ENCODE assay signal across 8 cellular contexts in genomic region chr1:89719502-89720306, GRCh38.
DNase-seq lines count a peak whose midpoint lies in the region; ATAC-seq, FAIRE-seq and TF ChIP-seq lines count a peak whose summit lies in the region.

No MANE protein-coding gene starts in this region.

- peaks cover 6% of the 10 kb centered on the region for H3K9me3 Mint-ChIP-seq in activated T-cell treated with anti-CD3 and anti-CD28 coated beads, Interleukin-2, amount 50 U/mL, for 24 hours
- H3K9me3 Mint-ChIP-seq in HFFc6 (no peaks in the 10 kb centered on the region), natural killer cell (no peaks in the 10 kb centered on the region)
- no peaks in the 10 kb centered on the region for H3K9me3 Mint-ChIP-seq in activated T-helper 17 cell treated with anti-CD3 and anti-CD28 coated beads, Interleukin-2, amount 50 U/mL, for 72 hours

- H3K4me3 ChIP-seq in NB4 (ENCODE audit: low read depth, low read length), result peak overlapping the region; percentile 10

- intact Hi-C loops in natural killer cell (cut with micrococcal nuclease), result loop anchor here (2.0 to 5.0 kb wide), 3 partner anchors 21 to 87 kb away; partner anchors contain the start of gene LRRC8C

- no peak for TF ChIP-seq POLR2A in NB4 (IDR thresholded peaks at IDR 0.05; ENCODE audit: extremely low read depth, insufficient read length)

- H3K4me1 Mint-ChIP-seq in activated T-cell treated with anti-CD3 and anti-CD28 coated beads, Interleukin-2, amount 50 U/mL, for 24 hours (ENCODE audit: low read depth), result peaks cover 94% of the 10 kb centered on the region
- H3K4me1 Mint-ChIP-seq in HFFc6 (ENCODE audit: low read depth) (peaks cover 55% of the 10 kb centered on the region), natural killer cell (peaks cover 52 to 56% of the 10 kb centered on the region in 2 donors)
- H3K4me1 Mint-ChIP-seq in activated T-helper 17 cell treated with anti-CD3 and anti-CD28 coated beads, Interleukin-2, amount 50 U/mL, for 72 hours, result peaks cover 46% of the 10 kb centered on the region

- TF ChIP-seq CTCF in HFFc6 (IDR thresholded peaks at IDR 0.05) (peak; percentile 19; the same call in 1 of the 2 replicates), NB4 (IDR thresholded peaks at IDR 0.05; ENCODE audit: low read depth, low read length) (no peak), natural killer cell (IDR thresholded peaks at IDR 0.05) (no peak)

- peaks cover 86% of the 10 kb centered on the region for H3K36me3 Mint-ChIP-seq in activated T-cell treated with anti-CD3 and anti-CD28 coated beads, Interleukin-2, amount 50 U/mL, for 24 hours (ENCODE audit: low read depth)
- H3K36me3 Mint-ChIP-seq in HFFc6 (ENCODE audit: low read depth), result peaks cover 2% of the 10 kb centered on the region; the same call in 1 of the 2 replicates
- H3K36me3 Mint-ChIP-seq in activated T-helper 17 cell treated with anti-CD3 and anti-CD28 coated beads, Interleukin-2, amount 50 U/mL, for 72 hours (ENCODE audit: low read depth), result peaks cover 81% of the 10 kb centered on the region
- H3K36me3 Mint-ChIP-seq in natural killer cell, result peaks cover 4% of the 10 kb centered on the region

- peak overlapping the region; percentile 99 for H3K27ac Mint-ChIP-seq in activated T-cell treated with anti-CD3 and anti-CD28 coated beads, Interleukin-2, amount 50 U/mL, for 24 hours
- H3K27ac Mint-ChIP-seq in HFFc6 (peak overlapping the region; percentile 69), natural killer cell (peak overlapping the region; percentile 88 to 95)
- peak overlapping the region; percentile 98 for H3K27ac Mint-ChIP-seq in activated T-helper 17 cell treated with anti-CD3 and anti-CD28 coated beads, Interleukin-2, amount 50 U/mL, for 72 hours

- ATAC-seq in activated T-helper 17 cell treated with anti-CD3 and anti-CD28 coated beads, Interleukin-2, amount 50 U/mL, for 72 hours (replicated peaks), result peak; percentile 85
- ATAC-seq in natural killer cell, result peak; percentile 45 to 70 (median 67)

- no peak for FAIRE-seq in RCC 7860 (lab: Jason Lieb, UNC)

- no peak for DNase-seq in activated T-cell treated with anti-CD3 and anti-CD28 coated beads, Interleukin-2, amount 50 U/mL, for 24 hours
- DNase-seq in activated T-cell treated with anti-CD3 and anti-CD28 coated beads, Interleukin-2, amount 50 U/mL, for 48 hours, result no peak
- DNase-seq in HFFc6 (peak; percentile 47), NB4 (ENCODE audit: low read depth) (peak; percentile 88), natural killer cell (no peak), iPS-NIHi11 (ENCODE audit: low spot score) (no peak), RCC 7860 (ENCODE audit: low spot score) (no peak)

- no peaks in the 10 kb centered on the region for H3K27me3 Mint-ChIP-seq in activated T-cell treated with anti-CD3 and anti-CD28 coated beads, Interleukin-2, amount 50 U/mL, for 24 hours
- H3K27me3 Mint-ChIP-seq in HFFc6 (ENCODE audit: insufficient read depth), result no peaks in the 10 kb centered on the region
- no peaks in the 10 kb centered on the region for H3K27me3 Mint-ChIP-seq in activated T-helper 17 cell treated with anti-CD3 and anti-CD28 coated beads, Interleukin-2, amount 50 U/mL, for 72 hours
- no peaks in the 10 kb centered on the region for H3K27me3 Mint-ChIP-seq in natural killer cell (ENCODE audit: low read depth in 2 of 2)

- peak overlapping the region; percentile 66 for H3K4me3 Mint-ChIP-seq in activated T-cell treated with anti-CD3 and anti-CD28 coated beads, Interleukin-2, amount 50 U/mL, for 24 hours
- H3K4me3 Mint-ChIP-seq in HFFc6 (peak overlapping the region; percentile 80), natural killer cell (peak overlapping the region; percentile 83)
- peak overlapping the region; percentile 74 for H3K4me3 Mint-ChIP-seq in activated T-helper 17 cell treated with anti-CD3 and anti-CD28 coated beads, Interleukin-2, amount 50 U/mL, for 72 hours

Comparison
In these comparisons a context has a peak if more than half of its experiments do, and no peak if none do; other contexts are left out.
1. DNase-seq: peak in HFFc6 (single experiment) and NB4 (single experiment); none in activated T-cell treated with anti-CD3 and anti-CD28 coated beads, Interleukin-2, amount 50 U/mL, for 24 hours (single experiment), activated T-cell treated with anti-CD3 and anti-CD28 coated beads, Interleukin-2, amount 50 U/mL, for 48 hours (0 of 2), natural killer cell (single experiment), iPS-NIHi11 (single experiment) and RCC 7860 (single experiment).
2. Peak in every context shown above with its lines, with median percentiles within 50 percentile points of each other: H3K27ac Mint-ChIP-seq and H3K4me3 Mint-ChIP-seq.